ENCODE assay signal across 11 cellular contexts in the genomic region with DNA sequence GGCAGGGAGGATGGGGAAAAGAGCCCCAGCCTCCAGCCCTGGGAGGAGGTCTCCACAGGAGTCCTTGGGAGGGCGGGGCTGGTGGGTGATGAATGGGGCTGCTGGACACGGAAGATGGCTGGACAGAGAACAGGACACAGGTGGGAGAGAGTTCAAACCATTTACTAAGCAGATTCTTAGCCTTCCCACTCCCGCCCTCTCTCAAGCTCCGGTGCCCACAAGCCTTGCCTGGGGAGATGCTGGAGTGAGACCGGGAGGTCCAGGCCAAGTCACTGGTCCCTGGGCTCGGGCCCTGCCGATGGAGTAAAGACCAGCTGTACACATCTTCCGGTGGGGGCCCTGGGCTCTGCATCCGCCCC. TPM values are rescaled to one million over a fixed set of nuclear protein-coding genes. Genes with fewer than 3 reads are reported as not detected.
DNase-seq lines count a peak whose midpoint lies in the region; ATAC-seq and TF ChIP-seq lines count a peak whose summit lies in the region.
"Had no signal": no experiment of that assay in that cellular context is flagged by ENCODE, and none has a peak within 500 bp of the region (broad histone marks: within the 10 kb centered on the region; RNA-seq: fewer than 3 reads in every experiment).

No MANE protein-coding gene starts in this region.

- H3K4me3 ChIP-seq in iPS-18c (ENCODE audit: insufficient read depth, low read depth, low read length) = peak overlapping the region; percentile 59
- peak overlapping the region; percentile 40 for H3K4me3 ChIP-seq in smooth muscle cell
- no peak overlapping the region for H3K4me3 ChIP-seq in PC-3 (ENCODE audit: low read length)

- H3K9me2 ChIP-seq in PC-3 (replicated peaks; ENCODE audit: low read length) = no peaks in the 10 kb centered on the region

- no TSS peak for BruUV-seq in PC-3 (replicated peaks; lab: Mats Ljungman, UMichigan)

- no peaks in the 10 kb centered on the region for H3K36me3 Mint-ChIP-seq in activated naive CD8-positive, alpha-beta T cell

- H3F3A ChIP-seq in smooth muscle cell (ENCODE audit: low read depth) (no peaks in the 10 kb centered on the region), PC-3 (ENCODE audit: low read length, unreplicated experiment) (no peaks in the 10 kb centered on the region)

- H3K9me3 ChIP-seq in iPS-18c (ENCODE audit: control insufficient read depth, insufficient read depth, low read length) = no peaks in the 10 kb centered on the region
- no peaks in the 10 kb centered on the region for H3K9me3 ChIP-seq in smooth muscle cell (replicated peaks; ENCODE audit: low read depth)
- H3K9me3 ChIP-seq in PC-3 (ENCODE audit: low read length) = no peaks in the 10 kb centered on the region

- no peak overlapping the region for H2AFZ ChIP-seq in smooth muscle cell (ENCODE audit: low read depth)
- H2AFZ ChIP-seq in PC-3 (ENCODE audit: low read length) = no peak overlapping the region

- no peaks in the 10 kb centered on the region for H4K20me1 ChIP-seq in smooth muscle cell (ENCODE audit: low read depth)
- no peaks in the 10 kb centered on the region for H4K20me1 ChIP-seq in PC-3 (ENCODE audit: low read length)

- H3K9ac ChIP-seq in smooth muscle cell (ENCODE audit: low read depth) (no peak overlapping the region), PC-3 (ENCODE audit: low read length) (no peak overlapping the region)

- H3K79me2 ChIP-seq in smooth muscle cell (ENCODE audit: low read depth) (no peaks in the 10 kb centered on the region), PC-3 (ENCODE audit: low read length) (no peaks in the 10 kb centered on the region)

- no peaks in the 10 kb centered on the region for H3K36me3 ChIP-seq in smooth muscle cell (ENCODE audit: low read depth)
- H3K36me3 ChIP-seq in PC-3 (ENCODE audit: low read depth, low read length) = no peaks in the 10 kb centered on the region

- peak overlapping the region; percentile 79 for H3K4me2 ChIP-seq in smooth muscle cell
- H3K4me2 ChIP-seq in PC-3 (ENCODE audit: low read length) = no peak overlapping the region

- 36% methylated on average over 9 of the region's 9 CpGs for WGBS in smooth muscle cell (ENCODE audit: low lambda C conversion rate)

- CTCF ChIA-PET in PC-3 (lab: Charles Lee) = no interaction called here

- no peak overlapping the region for H3K27ac Mint-ChIP-seq in activated naive CD8-positive, alpha-beta T cell

- ATAC-seq in PC-3 (no peak), GM18511 (IDR thresholded peaks at IDR 0.05; ENCODE audit: unreplicated experiment) (no peak)

- H3K27me3 ChIP-seq in smooth muscle cell (ENCODE audit: low read depth) (peaks cover 55% of the 10 kb centered on the region), PC-3 (ENCODE audit: low read length) (no peaks in the 10 kb centered on the region)

- peaks cover 8% of the 10 kb centered on the region for H3K4me1 Mint-ChIP-seq in activated naive CD8-positive, alpha-beta T cell (ENCODE audit: low read depth)

- H3K27me3 Mint-ChIP-seq in activated naive CD8-positive, alpha-beta T cell = peaks cover 4% of the 10 kb centered on the region

- H3K9me3 Mint-ChIP-seq in activated naive CD8-positive, alpha-beta T cell (ENCODE audit: low read depth) = no peaks in the 10 kb centered on the region

- H3K27ac ChIP-seq in smooth muscle cell (ENCODE audit: low read depth) (no peak overlapping the region), PC-3 (ENCODE audit: low read length) (no peak overlapping the region)

- intact Hi-C loops in PC-3 (cut with micrococcal nuclease) = no loop called here

- DNase-seq in NCI-H2227 (lab: John Stamatoyannopoulos, UW; ENCODE audit: unreplicated experiment) (peak; percentile 14), NCI-H2227 treated with DMSO at 0.1 percent for 48 hours (lab: John Stamatoyannopoulos, UW) (no peak), smooth muscle cell (lab: John Stamatoyannopoulos, UW; ENCODE audit: unreplicated experiment) (no peak), PC-3 (no peak), iPS-NIHi11 (ENCODE audit: low spot score) (no peak)
- DNase-seq: NCI-H526 treated with DMSO at 0.1 percent for 48 hours; stimulated activated CD4-positive, alpha-beta T cell treated with anti-CD3 and anti-CD28 coated beads, Interleukin-4, amount 100 ng/mL, for 24 hours had no signal

- TF ChIP-seq CTCF in smooth muscle cell (IDR thresholded peaks at IDR 0.05; ENCODE audit: borderline replicate concordance, insufficient read depth, poor library complexity, severe bottlenecking) (no peak), PC-3 (conservative IDR thresholded peaks at IDR 0.05; ENCODE audit: low read depth, low read length) (no peak)

- POLR2A ChIA-PET in PC-3 (lab: Charles Lee; ENCODE audit: unreplicated experiment) = no interaction called here

- H3K4me1 ChIP-seq in smooth muscle cell (ENCODE audit: low read depth) (peaks cover 12% of the 10 kb centered on the region), PC-3 (ENCODE audit: insufficient read depth, low read length) (peaks cover 5% of the 10 kb centered on the region)

- H3K4me3 Mint-ChIP-seq in activated naive CD8-positive, alpha-beta T cell = peak overlapping the region; percentile 66

RNA-seq across cellular contexts. Expression of a gene that starts 1.4 kb away (rescaled TPM):
- not detected in 2 replicates for total RNA-seq in smooth muscle cell
- 0.11 TPM in 1 of 2 replicates, not detected in the other for polyA plus RNA-seq in smooth muscle cell
- 0.47 TPM in 1 of 2 replicates, not detected in the other for total RNA-seq in PC-3 (2014; rRNA removed)
- polyA plus RNA-seq: keratinocyte had no signal

RNA-seq across cellular contexts. Expression of a gene that starts 43.1 kb away (rescaled TPM):
- total RNA-seq in smooth muscle cell (9.7 and 13.7 TPM in 2 replicates), PC-3 (2014; rRNA removed) (70.9 and 77.1 TPM in 2 replicates)
- 6.6 and 9.3 TPM in 2 replicates for polyA plus RNA-seq in smooth muscle cell

RNA-seq across cellular contexts. Expression of a gene that starts 43.9 kb away (rescaled TPM):
- 48.1 and 64.1 TPM in 2 replicates for total RNA-seq in smooth muscle cell
- 99.5 and 111 TPM in 2 replicates for polyA plus RNA-seq in smooth muscle cell
- 92.6 and 95.7 TPM in 2 replicates for total RNA-seq in PC-3 (2014; rRNA removed)
